In the genomic region with DNA sequence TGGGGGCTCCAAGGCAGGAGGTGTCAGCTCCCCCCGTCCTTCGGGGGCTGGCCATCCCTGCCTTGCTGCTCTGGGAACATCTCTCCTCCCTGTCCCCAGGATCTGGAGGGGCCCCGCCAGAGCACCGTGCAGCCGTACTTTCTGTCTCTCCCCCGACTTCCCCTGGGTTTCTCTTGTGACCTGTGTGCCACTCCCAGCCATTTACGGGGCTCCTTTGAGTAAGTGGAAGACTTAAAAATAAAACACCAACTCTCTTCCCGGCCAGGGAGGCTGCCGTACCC, we compare ENCODE assay signal across 10 cellular contexts.
DNase-seq lines count a peak whose midpoint lies in the region; ATAC-seq, FAIRE-seq and TF ChIP-seq lines count a peak whose summit lies in the region.
"Had no signal": no experiment of that assay in that cellular context is flagged by ENCODE, and none has a peak within 500 bp of the region (broad histone marks: within the 10 kb centered on the region; RNA-seq: fewer than 3 reads in every experiment).

No MANE protein-coding gene starts in this region.

- no peak for TF ChIP-seq CTCF in GM12878 (IDR thresholded peaks at IDR 0.05 in 2 of 3, conservative IDR thresholded peaks at IDR 0.05 in 1 of 3; ENCODE audit: control insufficient read depth in 2 of 3, extremely low read depth in 1 of 3, insufficient read depth in 1 of 3, low read depth in 3 of 3, low read length in 3 of 3)
- TF ChIP-seq CTCF in lower lobe of right lung (IDR thresholded peaks at IDR 0.05) = no peak
- no peak for TF ChIP-seq CTCF in type B pancreatic cell (conservative IDR thresholded peaks at IDR 0.05)

- no peak overlapping the region for H2AFZ ChIP-seq in GM12878 (ENCODE audit: control insufficient read depth, low read depth, low read length)

- no peak overlapping the region for H3K4me3 Mint-ChIP-seq in activated naive CD4-positive, alpha-beta T cell treated with anti-CD3 and anti-CD28 coated beads, Interleukin-2, amount 10 ng/mL, durations not matched to agents 7 days and 5 days
- H3K4me3 Mint-ChIP-seq in type B pancreatic cell = peak overlapping the region; percentile 36
- H3K4me3 Mint-ChIP-seq: B cell had no signal

- no peak for TF ChIP-seq RAD21 in GM12878 (IDR thresholded peaks at IDR 0.05; ENCODE audit: insufficient read depth, low read depth, low read length)

- ATAC-seq in GM12878 (peak; percentile 5; the same call in 1 of the 3 replicates), lower lobe of right lung (no peak)

- TF ChIP-seq POLR2A in GM12878 (IDR thresholded peaks at IDR 0.05; ENCODE audit: low read depth, low read length) = no peak

- no peaks in the 10 kb centered on the region for H4K20me1 ChIP-seq in GM12878 (ENCODE audit: control insufficient read depth, insufficient read depth)

- DNase-seq in activated naive CD4-positive, alpha-beta T cell treated with anti-CD3 and anti-CD28 coated beads, Interleukin-2, amount 10 ng/mL, durations not matched to agents 7 days and 5 days = peak; percentile 35
- no peak for DNase-seq in activated naive CD4-positive, alpha-beta T cell treated with Interleukin-2 at 50 U/mL for 16 hours
- DNase-seq in GM12878 (ENCODE audit: low read depth, low spot score) (no peak), lower lobe of right lung (no peak), type B pancreatic cell (ENCODE audit: extremely low spot score, unreplicated experiment) (no peak), COLO668 (lab: John Stamatoyannopoulos, UW; ENCODE audit: unreplicated experiment) (no peak), D341Med (ENCODE audit: low spot score) (no peak), DMS79 treated with DMSO at 0.1 percent for 48 hours (lab: John Stamatoyannopoulos, UW) (no peak)

- H3K27me3 ChIP-seq in GM12878 (replicated peaks in 1 of 2; ENCODE audit: control insufficient read depth in 2 of 2, insufficient read depth in 2 of 2, low read length in 1 of 2) (peaks cover 0 to 7% of the 10 kb centered on the region in 2 experiments; a peak in 3 of 4 replicates), lower lobe of right lung (ENCODE audit: low read depth) (no peaks in the 10 kb centered on the region)

- peak overlapping the region; percentile 52 for H3K27ac Mint-ChIP-seq in activated naive CD4-positive, alpha-beta T cell treated with anti-CD3 and anti-CD28 coated beads, Interleukin-2, amount 10 ng/mL, durations not matched to agents 7 days and 5 days
- peak overlapping the region; percentile 96 for H3K27ac Mint-ChIP-seq in type B pancreatic cell
- H3K27ac Mint-ChIP-seq: B cell had no signal

- peaks cover 31% of the 10 kb centered on the region for H3K4me1 Mint-ChIP-seq in activated naive CD4-positive, alpha-beta T cell treated with anti-CD3 and anti-CD28 coated beads, Interleukin-2, amount 10 ng/mL, durations not matched to agents 7 days and 5 days
- H3K4me1 Mint-ChIP-seq in type B pancreatic cell (ENCODE audit: unreplicated experiment) = peaks cover 30% of the 10 kb centered on the region
- H3K4me1 Mint-ChIP-seq: B cell had no signal

- H3K36me3 ChIP-seq in GM12878 (ENCODE audit: control insufficient read depth in 2 of 2, insufficient read depth in 2 of 2, low read length in 1 of 2) (no peaks in the 10 kb centered on the region), lower lobe of right lung (peaks cover 19% of the 10 kb centered on the region)
- H3K36me3 ChIP-seq: neutrophil had no signal

- no peak for TF ChIP-seq EP300 in GM12878 (IDR thresholded peaks at IDR 0.05; ENCODE audit: borderline replicate concordance in 1 of 2, control insufficient read depth in 1 of 2, low read depth in 2 of 2, low read length in 2 of 2)

- RAD21 ChIA-PET in GM12878 (lab: Charles Lee; ENCODE audit: unreplicated experiment) = interaction anchor here (1.4 kb wide), 1 partner anchor 68 kb away, joined by 3 read pairs; no protein-coding TSS in a partner anchor

- intact Hi-C loops in GM12878 (cut with micrococcal nuclease; ENCODE audit: unreplicated experiment) (no loop called here), lower lobe of right lung (cut with DNase I) (no loop called here)

- no peaks in the 10 kb centered on the region for H3K79me2 ChIP-seq in GM12878 (ENCODE audit: control insufficient read depth, insufficient read depth, low read length)

- no peak overlapping the region for H3K4me3 ChIP-seq in GM12878
- H3K4me3 ChIP-seq in lower lobe of right lung = no peak overlapping the region

- POLR2A ChIA-PET in GM12878 (lab: Charles Lee) = no interaction called here

- H3K9ac ChIP-seq in GM12878 (ENCODE audit: control insufficient read depth, insufficient read depth, low read length) = no peak overlapping the region

- H3K27ac ChIP-seq in GM12878 (ENCODE audit: control insufficient read depth, insufficient read depth) = no peak overlapping the region
- peak overlapping the region; percentile 49 for H3K27ac ChIP-seq in lower lobe of right lung
- H3K27ac ChIP-seq: neutrophil had no signal

- H3K27me3 Mint-ChIP-seq in activated naive CD4-positive, alpha-beta T cell treated with anti-CD3 and anti-CD28 coated beads, Interleukin-2, amount 10 ng/mL, durations not matched to agents 7 days and 5 days = peaks cover 79% of the 10 kb centered on the region
- H3K27me3 Mint-ChIP-seq in type B pancreatic cell = no peaks in the 10 kb centered on the region

- no peak overlapping the region for H3K4me2 ChIP-seq in GM12878 (ENCODE audit: control insufficient read depth, insufficient read depth)

- SMC1A ChIA-PET in GM12878 (lab: Charles Lee; ENCODE audit: uncharacterized antibody, unreplicated experiment) = no interaction called here

- WGBS in GM12878 (ENCODE audit: insufficient coverage, insufficient replicate concordance, low lambda C conversion rate, missing lambda C conversion rate) = 2% methylated on average over 9 of the region's 9 CpGs

- H3K9me3 ChIP-seq in GM12878 (replicated peaks; ENCODE audit: control insufficient read depth, insufficient read depth, low read length) (no peaks in the 10 kb centered on the region), lower lobe of right lung (no peaks in the 10 kb centered on the region)
- H3K9me3 ChIP-seq: neutrophil had no signal

- no peak for FAIRE-seq in GM12878 (lab: Jason Lieb, UNC)

- CTCF ChIA-PET in activated naive CD4-positive, alpha-beta T cell treated with anti-CD3 and anti-CD28 coated beads, Interleukin-2, amount 10 ng/mL, durations not matched to agents 7 days and 5 days (lab: Charles Lee) = interaction anchor here (1.6 to 1.9 kb wide), 2 partner anchors 72 to 76 kb away, joined by 4 to 12 read pairs; no protein-coding TSS in a partner anchor
- CTCF ChIA-PET in GM12878 (lab: Yijun Ruan, JAX) = interaction anchor here (1.0 to 4.8 kb wide), 3 partner anchors 8 to 71 kb away, joined by 3 to 60 read pairs (median 4); no protein-coding TSS in a partner anchor

- in situ Hi-C loops in GM12878 (cut with MboI) = loop anchor here (10.0 kb wide), 1 partner anchor 71 kb away; no protein-coding TSS in a partner anchor

- H3K36me3 Mint-ChIP-seq in activated naive CD4-positive, alpha-beta T cell treated with anti-CD3 and anti-CD28 coated beads, Interleukin-2, amount 10 ng/mL, durations not matched to agents 7 days and 5 days = no peaks in the 10 kb centered on the region
- H3K36me3 Mint-ChIP-seq in type B pancreatic cell = no peaks in the 10 kb centered on the region

- H3K9me3 Mint-ChIP-seq in activated naive CD4-positive, alpha-beta T cell treated with anti-CD3 and anti-CD28 coated beads, Interleukin-2, amount 10 ng/mL, durations not matched to agents 7 days and 5 days = no peaks in the 10 kb centered on the region
- H3K9me3 Mint-ChIP-seq in type B pancreatic cell = no peaks in the 10 kb centered on the region

- BruUV-seq in GM12878 (replicated peaks; lab: Mats Ljungman, UMichigan) = no TSS peak

- H3K4me1 ChIP-seq in GM12878 (ENCODE audit: control insufficient read depth, insufficient read depth, low read length) = peaks cover 11% of the 10 kb centered on the region
- H3K4me1 ChIP-seq in lower lobe of right lung = peaks cover 58% of the 10 kb centered on the region

TF ChIP-seq in GM12878, 131 proteins besides CTCF, POLR2A, EP300 and RAD21:
- TF ChIP-seq KDM1A (IDR thresholded peaks at IDR 0.05; ENCODE audit: borderline replicate concordance) = no peak
- TF ChIP-seq TCF3 (IDR thresholded peaks at IDR 0.05; ENCODE audit: borderline replicate concordance, insufficient read depth, low read depth, low read length) = 0 out of 2 replicates have a peak, but pooled peaks have one; percentile 10
